In the genomic region with DNA sequence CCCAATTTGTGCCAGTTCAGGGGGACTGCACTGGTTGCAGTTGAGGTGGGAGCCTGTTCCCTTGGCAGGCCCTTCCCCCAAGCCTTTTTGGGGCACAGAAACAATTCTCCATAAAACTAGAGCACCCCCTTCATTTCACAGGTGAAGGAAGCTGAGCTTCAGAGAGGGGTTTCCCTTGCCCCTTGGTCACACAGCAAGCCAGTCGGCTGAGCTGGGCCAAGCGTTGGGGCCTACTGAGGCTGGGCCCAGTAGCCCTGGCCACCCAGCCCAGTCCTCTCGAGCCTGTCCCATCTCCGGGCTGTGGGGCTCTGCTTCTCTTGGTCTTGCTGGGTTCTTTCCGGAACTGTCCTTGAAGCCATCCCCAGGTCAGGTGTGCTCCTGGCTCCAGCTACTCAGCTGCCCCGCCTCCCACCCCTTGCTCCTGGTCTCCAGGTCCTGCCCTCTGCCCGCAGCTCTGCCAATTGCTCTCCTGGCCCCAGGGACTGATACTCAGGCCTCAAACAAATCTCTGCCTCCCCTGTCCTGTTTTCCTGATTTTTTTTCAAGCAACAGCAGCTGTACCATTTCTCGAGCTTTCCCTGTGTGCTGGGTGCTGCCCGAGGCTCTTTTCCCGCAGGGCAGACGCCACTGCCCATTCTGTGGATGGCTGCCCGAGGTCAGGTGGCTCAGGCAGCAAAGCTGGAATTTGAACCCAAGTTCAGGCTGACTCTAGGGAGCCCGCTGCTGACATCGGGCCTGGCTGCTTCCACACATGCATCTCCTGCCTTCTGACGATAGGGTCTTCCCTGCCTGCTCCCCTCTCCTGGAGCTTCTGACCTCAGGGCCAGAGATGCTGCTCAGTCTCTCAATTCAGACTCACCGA, we compare ENCODE assay signal across 1 cellular context.
A peak's percentile ranks its signal among the peaks of the same experiment; 100 is the strongest.
TF ChIP-seq lines count a peak whose summit lies in the region.

No MANE protein-coding gene starts in this region.

TF ChIP-seq in HepG2, 621 proteins besides CTCF, POLR2A, EP300 and RAD21 (continued from another document and continues in another):
- TF ChIP-seq, protein P1, sequence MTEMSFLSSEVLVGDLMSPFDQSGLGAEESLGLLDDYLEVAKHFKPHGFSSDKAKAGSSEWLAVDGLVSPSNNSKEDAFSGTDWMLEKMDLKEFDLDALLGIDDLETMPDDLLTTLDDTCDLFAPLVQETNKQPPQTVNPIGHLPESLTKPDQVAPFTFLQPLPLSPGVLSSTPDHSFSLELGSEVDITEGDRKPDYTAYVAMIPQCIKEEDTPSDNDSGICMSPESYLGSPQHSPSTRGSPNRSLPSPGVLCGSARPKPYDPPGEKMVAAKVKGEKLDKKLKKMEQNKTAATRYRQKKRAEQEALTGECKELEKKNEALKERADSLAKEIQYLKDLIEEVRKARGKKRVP (CRISPR knock-in tag; IDR thresholded peaks at IDR 0.05), result no peak
- TF ChIP-seq ZNF430 (CRISPR knock-in tag; IDR thresholded peaks at IDR 0.05) (no peak), ZNF782 (CRISPR knock-in tag; IDR thresholded peaks at IDR 0.05; ENCODE audit: borderline replicate concordance) (no peak), ATF7 (IDR thresholded peaks at IDR 0.05) (no peak), ATF7 (CRISPR knock-in tag; IDR thresholded peaks at IDR 0.05) (no peak), HNRNPL (IDR thresholded peaks at IDR 0.05; ENCODE audit: low read depth, low read length) (peak; percentile 95; the same call in 1 of the 2 replicates), ZBTB8A (CRISPR knock-in tag; IDR thresholded peaks at IDR 0.05; ENCODE audit: borderline replicate concordance, low read depth) (no peak), GPN1 (CRISPR knock-in tag; IDR thresholded peaks at IDR 0.05; ENCODE audit: borderline replicate concordance) (no peak), JDP2 (CRISPR knock-in tag; IDR thresholded peaks at IDR 0.05; ENCODE audit: borderline replicate concordance) (no peak), AGO1 (IDR thresholded peaks at IDR 0.05; ENCODE audit: low read depth, low read length, poor library complexity, severe bottlenecking) (no peak), POLR2G (IDR thresholded peaks at IDR 0.05; ENCODE audit: low read depth, low read length) (0 out of 2 replicates have a peak, but pooled peaks have one; percentile 27), ZNF44 (CRISPR knock-in tag; IDR thresholded peaks at IDR 0.05) (no peak), KLF11 (CRISPR knock-in tag; IDR thresholded peaks at IDR 0.05) (no peak), RFX1 (IDR thresholded peaks at IDR 0.05) (no peak), ZNF138 (CRISPR knock-in tag; IDR thresholded peaks at IDR 0.05; ENCODE audit: low read depth) (peak; percentile 79; the same call in 1 of the 2 replicates), ZNF766 (CRISPR knock-in tag; IDR thresholded peaks at IDR 0.05; ENCODE audit: borderline replicate concordance) (no peak), NRL (CRISPR knock-in tag; IDR thresholded peaks at IDR 0.05; ENCODE audit: borderline replicate concordance) (peak; percentile 67; the same call in 1 of the 2 replicates), ATAD3A (CRISPR knock-in tag; IDR thresholded peaks at IDR 0.05) (no peak), ZNF879 (CRISPR knock-in tag; IDR thresholded peaks at IDR 0.05) (no peak), MYNN (CRISPR knock-in tag; IDR thresholded peaks at IDR 0.05; ENCODE audit: low read depth) (no peak), NPAS2 (CRISPR knock-in tag; IDR thresholded peaks at IDR 0.05; ENCODE audit: borderline replicate concordance) (no peak), BHLHE40 (IDR thresholded peaks at IDR 0.05; ENCODE audit: low read length) (no peak), NFYC (CRISPR knock-in tag; IDR thresholded peaks at IDR 0.05) (peak; percentile 31; the same call in 1 of the 2 replicates), POLR2AphosphoS5 (IDR thresholded peaks at IDR 0.05; ENCODE audit: low read depth, low read length) (no peak), CEBPB (IDR thresholded peaks at IDR 0.05; ENCODE audit: borderline replicate concordance, low read depth, low read length) (no peak), MEIS2 (CRISPR knock-in tag; IDR thresholded peaks at IDR 0.05) (no peak)
- TF ChIP-seq, protein P2, sequence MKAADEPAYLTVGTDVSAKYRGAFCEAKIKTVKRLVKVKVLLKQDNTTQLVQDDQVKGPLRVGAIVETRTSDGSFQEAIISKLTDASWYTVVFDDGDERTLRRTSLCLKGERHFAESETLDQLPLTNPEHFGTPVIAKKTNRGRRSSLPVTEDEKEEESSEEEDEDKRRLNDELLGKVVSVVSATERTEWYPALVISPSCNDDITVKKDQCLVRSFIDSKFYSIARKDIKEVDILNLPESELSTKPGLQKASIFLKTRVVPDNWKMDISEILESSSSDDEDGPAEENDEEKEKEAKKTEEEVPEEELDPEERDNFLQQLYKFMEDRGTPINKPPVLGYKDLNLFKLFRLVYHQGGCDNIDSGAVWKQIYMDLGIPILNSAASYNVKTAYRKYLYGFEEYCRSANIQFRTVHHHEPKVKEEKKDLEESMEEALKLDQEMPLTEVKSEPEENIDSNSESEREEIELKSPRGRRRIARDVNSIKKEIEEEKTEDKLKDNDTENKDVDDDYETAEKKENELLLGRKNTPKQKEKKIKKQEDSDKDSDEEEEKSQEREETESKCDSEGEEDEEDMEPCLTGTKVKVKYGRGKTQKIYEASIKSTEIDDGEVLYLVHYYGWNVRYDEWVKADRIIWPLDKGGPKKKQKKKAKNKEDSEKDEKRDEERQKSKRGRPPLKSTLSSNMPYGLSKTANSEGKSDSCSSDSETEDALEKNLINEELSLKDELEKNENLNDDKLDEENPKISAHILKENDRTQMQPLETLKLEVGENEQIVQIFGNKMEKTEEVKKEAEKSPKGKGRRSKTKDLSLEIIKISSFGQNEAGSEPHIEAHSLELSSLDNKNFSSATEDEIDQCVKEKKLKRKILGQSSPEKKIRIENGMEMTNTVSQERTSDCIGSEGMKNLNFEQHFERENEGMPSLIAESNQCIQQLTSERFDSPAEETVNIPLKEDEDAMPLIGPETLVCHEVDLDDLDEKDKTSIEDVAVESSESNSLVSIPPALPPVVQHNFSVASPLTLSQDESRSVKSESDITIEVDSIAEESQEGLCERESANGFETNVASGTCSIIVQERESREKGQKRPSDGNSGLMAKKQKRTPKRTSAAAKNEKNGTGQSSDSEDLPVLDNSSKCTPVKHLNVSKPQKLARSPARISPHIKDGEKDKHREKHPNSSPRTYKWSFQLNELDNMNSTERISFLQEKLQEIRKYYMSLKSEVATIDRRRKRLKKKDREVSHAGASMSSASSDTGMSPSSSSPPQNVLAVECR (CRISPR knock-in tag; IDR thresholded peaks at IDR 0.05; ENCODE audit: borderline replicate concordance), result no peak
- TF ChIP-seq, protein P3, sequence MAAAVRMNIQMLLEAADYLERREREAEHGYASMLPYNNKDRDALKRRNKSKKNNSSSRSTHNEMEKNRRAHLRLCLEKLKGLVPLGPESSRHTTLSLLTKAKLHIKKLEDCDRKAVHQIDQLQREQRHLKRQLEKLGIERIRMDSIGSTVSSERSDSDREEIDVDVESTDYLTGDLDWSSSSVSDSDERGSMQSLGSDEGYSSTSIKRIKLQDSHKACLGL (CRISPR knock-in tag; IDR thresholded peaks at IDR 0.05), result no peak
- TF ChIP-seq, protein P4, sequence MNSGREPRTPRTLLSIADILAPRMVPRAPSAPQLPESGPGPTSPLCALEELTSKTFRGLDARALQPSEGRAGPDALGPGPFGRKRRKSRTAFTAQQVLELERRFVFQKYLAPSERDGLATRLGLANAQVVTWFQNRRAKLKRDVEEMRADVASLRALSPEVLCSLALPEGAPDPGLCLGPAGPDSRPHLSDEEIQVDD (CRISPR knock-in tag; IDR thresholded peaks at IDR 0.05; ENCODE audit: borderline replicate concordance), result no peak
- TF ChIP-seq, protein P5, sequence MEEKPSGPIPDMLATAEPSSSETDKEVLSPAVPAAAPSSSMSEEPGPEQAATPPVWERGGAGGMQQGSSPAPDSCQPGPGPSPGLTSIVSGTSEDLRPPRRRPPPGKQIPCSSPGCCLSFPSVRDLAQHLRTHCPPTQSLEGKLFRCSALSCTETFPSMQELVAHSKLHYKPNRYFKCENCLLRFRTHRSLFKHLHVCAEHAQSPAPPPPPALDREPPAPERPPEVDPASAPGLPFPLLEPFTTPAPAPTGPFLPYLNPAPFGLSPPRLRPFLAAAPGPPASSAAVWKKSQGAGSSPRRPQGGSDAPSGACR (CRISPR knock-in tag; IDR thresholded peaks at IDR 0.05), result no peak
- TF ChIP-seq, protein P6, sequence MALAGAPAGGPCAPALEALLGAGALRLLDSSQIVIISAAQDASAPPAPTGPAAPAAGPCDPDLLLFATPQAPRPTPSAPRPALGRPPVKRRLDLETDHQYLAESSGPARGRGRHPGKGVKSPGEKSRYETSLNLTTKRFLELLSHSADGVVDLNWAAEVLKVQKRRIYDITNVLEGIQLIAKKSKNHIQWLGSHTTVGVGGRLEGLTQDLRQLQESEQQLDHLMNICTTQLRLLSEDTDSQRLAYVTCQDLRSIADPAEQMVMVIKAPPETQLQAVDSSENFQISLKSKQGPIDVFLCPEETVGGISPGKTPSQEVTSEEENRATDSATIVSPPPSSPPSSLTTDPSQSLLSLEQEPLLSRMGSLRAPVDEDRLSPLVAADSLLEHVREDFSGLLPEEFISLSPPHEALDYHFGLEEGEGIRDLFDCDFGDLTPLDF (CRISPR knock-in tag; IDR thresholded peaks at IDR 0.05), result no peak
- TF ChIP-seq, protein P7, sequence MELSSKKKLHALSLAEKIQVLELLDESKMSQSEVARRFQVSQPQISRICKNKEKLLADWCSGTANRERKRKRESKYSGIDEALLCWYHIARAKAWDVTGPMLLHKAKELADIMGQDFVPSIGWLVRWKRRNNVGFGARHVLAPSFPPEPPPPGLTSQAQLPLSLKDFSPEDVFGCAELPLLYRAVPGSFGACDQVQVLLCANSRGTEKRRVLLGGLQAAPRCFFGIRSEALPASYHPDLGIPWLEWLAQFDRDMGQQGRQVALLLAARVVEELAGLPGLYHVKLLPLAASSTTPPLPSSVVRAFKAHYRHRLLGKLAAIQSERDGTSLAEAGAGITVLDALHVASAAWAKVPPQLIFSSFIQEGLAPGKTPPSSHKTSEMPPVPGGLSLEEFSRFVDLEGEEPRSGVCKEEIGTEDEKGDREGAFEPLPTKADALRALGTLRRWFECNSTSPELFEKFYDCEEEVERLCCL (CRISPR knock-in tag; IDR thresholded peaks at IDR 0.05; ENCODE audit: borderline replicate concordance), result no peak
- TF ChIP-seq, protein P8, sequence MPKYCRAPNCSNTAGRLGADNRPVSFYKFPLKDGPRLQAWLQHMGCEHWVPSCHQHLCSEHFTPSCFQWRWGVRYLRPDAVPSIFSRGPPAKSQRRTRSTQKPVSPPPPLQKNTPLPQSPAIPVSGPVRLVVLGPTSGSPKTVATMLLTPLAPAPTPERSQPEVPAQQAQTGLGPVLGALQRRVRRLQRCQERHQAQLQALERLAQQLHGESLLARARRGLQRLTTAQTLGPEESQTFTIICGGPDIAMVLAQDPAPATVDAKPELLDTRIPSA (CRISPR knock-in tag; IDR thresholded peaks at IDR 0.05; ENCODE audit: borderline replicate concordance), result no peak
- TF ChIP-seq, protein P9, sequence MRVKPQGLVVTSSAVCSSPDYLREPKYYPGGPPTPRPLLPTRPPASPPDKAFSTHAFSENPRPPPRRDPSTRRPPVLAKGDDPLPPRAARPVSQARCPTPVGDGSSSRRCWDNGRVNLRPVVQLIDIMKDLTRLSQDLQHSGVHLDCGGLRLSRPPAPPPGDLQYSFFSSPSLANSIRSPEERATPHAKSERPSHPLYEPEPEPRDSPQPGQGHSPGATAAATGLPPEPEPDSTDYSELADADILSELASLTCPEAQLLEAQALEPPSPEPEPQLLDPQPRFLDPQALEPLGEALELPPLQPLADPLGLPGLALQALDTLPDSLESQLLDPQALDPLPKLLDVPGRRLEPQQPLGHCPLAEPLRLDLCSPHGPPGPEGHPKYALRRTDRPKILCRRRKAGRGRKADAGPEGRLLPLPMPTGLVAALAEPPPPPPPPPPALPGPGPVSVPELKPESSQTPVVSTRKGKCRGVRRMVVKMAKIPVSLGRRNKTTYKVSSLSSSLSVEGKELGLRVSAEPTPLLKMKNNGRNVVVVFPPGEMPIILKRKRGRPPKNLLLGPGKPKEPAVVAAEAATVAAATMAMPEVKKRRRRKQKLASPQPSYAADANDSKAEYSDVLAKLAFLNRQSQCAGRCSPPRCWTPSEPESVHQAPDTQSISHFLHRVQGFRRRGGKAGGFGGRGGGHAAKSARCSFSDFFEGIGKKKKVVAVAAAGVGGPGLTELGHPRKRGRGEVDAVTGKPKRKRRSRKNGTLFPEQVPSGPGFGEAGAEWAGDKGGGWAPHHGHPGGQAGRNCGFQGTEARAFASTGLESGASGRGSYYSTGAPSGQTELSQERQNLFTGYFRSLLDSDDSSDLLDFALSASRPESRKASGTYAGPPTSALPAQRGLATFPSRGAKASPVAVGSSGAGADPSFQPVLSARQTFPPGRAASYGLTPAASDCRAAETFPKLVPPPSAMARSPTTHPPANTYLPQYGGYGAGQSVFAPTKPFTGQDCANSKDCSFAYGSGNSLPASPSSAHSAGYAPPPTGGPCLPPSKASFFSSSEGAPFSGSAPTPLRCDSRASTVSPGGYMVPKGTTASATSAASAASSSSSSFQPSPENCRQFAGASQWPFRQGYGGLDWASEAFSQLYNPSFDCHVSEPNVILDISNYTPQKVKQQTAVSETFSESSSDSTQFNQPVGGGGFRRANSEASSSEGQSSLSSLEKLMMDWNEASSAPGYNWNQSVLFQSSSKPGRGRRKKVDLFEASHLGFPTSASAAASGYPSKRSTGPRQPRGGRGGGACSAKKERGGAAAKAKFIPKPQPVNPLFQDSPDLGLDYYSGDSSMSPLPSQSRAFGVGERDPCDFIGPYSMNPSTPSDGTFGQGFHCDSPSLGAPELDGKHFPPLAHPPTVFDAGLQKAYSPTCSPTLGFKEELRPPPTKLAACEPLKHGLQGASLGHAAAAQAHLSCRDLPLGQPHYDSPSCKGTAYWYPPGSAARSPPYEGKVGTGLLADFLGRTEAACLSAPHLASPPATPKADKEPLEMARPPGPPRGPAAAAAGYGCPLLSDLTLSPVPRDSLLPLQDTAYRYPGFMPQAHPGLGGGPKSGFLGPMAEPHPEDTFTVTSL (CRISPR knock-in tag; IDR thresholded peaks at IDR 0.05; ENCODE audit: borderline replicate concordance), result no peak
- TF ChIP-seq, protein P10, sequence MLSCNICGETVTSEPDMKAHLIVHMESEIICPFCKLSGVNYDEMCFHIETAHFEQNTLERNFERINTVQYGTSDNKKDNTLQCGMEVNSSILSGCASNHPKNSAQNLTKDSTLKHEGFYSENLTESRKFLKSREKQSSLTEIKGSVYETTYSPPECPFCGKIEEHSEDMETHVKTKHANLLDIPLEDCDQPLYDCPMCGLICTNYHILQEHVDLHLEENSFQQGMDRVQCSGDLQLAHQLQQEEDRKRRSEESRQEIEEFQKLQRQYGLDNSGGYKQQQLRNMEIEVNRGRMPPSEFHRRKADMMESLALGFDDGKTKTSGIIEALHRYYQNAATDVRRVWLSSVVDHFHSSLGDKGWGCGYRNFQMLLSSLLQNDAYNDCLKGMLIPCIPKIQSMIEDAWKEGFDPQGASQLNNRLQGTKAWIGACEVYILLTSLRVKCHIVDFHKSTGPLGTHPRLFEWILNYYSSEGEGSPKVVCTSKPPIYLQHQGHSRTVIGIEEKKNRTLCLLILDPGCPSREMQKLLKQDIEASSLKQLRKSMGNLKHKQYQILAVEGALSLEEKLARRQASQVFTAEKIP (CRISPR knock-in tag; IDR thresholded peaks at IDR 0.05; ENCODE audit: borderline replicate concordance), result no peak
- TF ChIP-seq, protein P11, sequence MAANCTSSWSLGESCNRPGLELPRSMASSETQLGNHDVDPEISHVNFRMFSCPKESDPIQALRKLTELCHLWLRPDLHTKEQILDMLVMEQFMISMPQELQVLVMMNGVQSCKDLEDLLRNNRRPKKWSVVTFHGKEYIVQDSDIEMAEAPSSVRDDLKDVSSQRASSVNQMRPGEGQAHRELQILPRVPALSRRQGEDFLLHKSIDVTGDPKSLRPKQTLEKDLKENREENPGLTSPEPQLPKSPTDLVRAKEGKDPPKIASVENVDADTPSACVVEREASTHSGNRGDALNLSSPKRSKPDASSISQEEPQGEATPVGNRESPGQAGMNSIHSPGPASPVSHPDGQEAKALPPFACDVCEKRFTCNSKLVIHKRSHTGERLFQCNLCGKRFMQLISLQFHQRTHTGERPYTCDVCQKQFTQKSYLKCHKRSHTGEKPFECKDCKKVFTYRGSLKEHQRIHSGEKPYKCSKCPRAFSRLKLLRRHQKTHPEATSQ (CRISPR knock-in tag; IDR thresholded peaks at IDR 0.05; ENCODE audit: borderline replicate concordance), result no peak
